11 cellular contexts compared by ENCODE assay signal in genomic region chr6:162056745-162057144, GRCh38.
A peak's percentile ranks its signal among the peaks of the same experiment; 100 is the strongest.
DNase-seq lines count a peak whose midpoint lies in the region; ATAC-seq and TF ChIP-seq lines count a peak whose summit lies in the region.
"Had no signal": no experiment of that assay in that cellular context is flagged by ENCODE, and none has a peak within 500 bp of the region (broad histone marks: within the 10 kb centered on the region; RNA-seq: fewer than 3 reads in every experiment).

No MANE protein-coding gene starts in this region.

- DNase-seq in Daoy (ENCODE audit: low read depth) (peak; percentile 37), OCI-M1 (lab: John Stamatoyannopoulos, UW) (peak; percentile 43), fibroblast of the conjunctiva (ENCODE audit: low read depth) (peak; percentile 26), neural crest cell (ENCODE audit: low read depth, low spot score) (no peak), AML-193 (lab: John Stamatoyannopoulos, UW) (no peak), NCI-H1417 treated with DMSO at 0.1 percent for 48 hours (lab: John Stamatoyannopoulos, UW) (no peak)
- DNase-seq: activated T-cell treated with anti-CD3 and anti-CD28 coated beads, Interleukin-2, amount 50 U/mL, for 48 hours; Calu3; head of caudate nucleus had no signal

- ATAC-seq in HG03196 (IDR thresholded peaks at IDR 0.05; ENCODE audit: unreplicated experiment), result no peak
- no peak for ATAC-seq in HG03442 (IDR thresholded peaks at IDR 0.05; ENCODE audit: unreplicated experiment)

- TF ChIP-seq CTCF in neural crest cell (conservative IDR thresholded peaks at IDR 0.05), result no peak

- H3K27ac Mint-ChIP-seq in neural crest cell (ENCODE audit: unreplicated experiment), result peak overlapping the region; percentile 88

- H3K9me3 Mint-ChIP-seq in neural crest cell, result no peaks in the 10 kb centered on the region

- no peaks in the 10 kb centered on the region for H3K27me3 Mint-ChIP-seq in neural crest cell (ENCODE audit: low read depth)

- H3K36me3 Mint-ChIP-seq in neural crest cell (ENCODE audit: low read depth), result no peaks in the 10 kb centered on the region

- H3K4me1 Mint-ChIP-seq in neural crest cell, result peaks cover 18% of the 10 kb centered on the region

- no peak overlapping the region for H3K4me3 Mint-ChIP-seq in neural crest cell

Comparison
In these comparisons a context has a peak if more than half of its experiments do, and no peak if none do; other contexts are left out.
1. DNase-seq: peak in Daoy (single experiment), OCI-M1 (single experiment) and fibroblast of the conjunctiva (single experiment); none in neural crest cell (single experiment), AML-193 (0 of 2) and NCI-H1417 treated with DMSO at 0.1 percent for 48 hours (single experiment).